In the genomic region with DNA sequence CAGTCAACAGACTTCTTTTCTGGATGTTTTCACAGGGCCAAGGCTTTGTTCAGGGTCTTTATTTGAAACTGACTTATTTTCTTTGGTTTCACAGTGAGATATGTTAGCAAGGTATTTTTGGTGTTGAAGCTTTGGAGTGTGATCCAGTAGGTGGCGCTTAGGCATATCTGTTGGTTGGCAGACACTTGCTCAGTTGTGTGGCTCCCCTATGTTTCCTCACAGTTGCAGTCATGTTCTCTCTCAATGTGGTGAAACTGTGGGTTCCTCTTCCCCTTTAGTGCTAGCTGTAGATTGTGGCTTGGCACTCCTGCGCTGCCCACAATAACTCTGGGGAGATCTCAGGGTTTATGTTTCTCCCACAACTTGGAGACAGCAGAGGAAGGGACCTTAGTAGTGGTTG, we compare ENCODE assay signal across 17 cellular contexts.
DNase-seq lines count a peak whose midpoint lies in the region; ATAC-seq, FAIRE-seq and TF ChIP-seq lines count a peak whose summit lies in the region.
"Had no signal": no experiment of that assay in that cellular context is flagged by ENCODE, and none has a peak within 500 bp of the region (broad histone marks: within the 10 kb centered on the region; RNA-seq: fewer than 3 reads in every experiment).

No MANE protein-coding gene starts in this region.

- POLR2A ChIA-PET in GM12878 (lab: Charles Lee) = no interaction called here

- no peaks in the 10 kb centered on the region for H4K20me1 ChIP-seq in GM12878 (ENCODE audit: control insufficient read depth, insufficient read depth)

- no peak overlapping the region for H3K4me2 ChIP-seq in GM12878 (ENCODE audit: control insufficient read depth, insufficient read depth)

- TF ChIP-seq CTCF in GM12878 (IDR thresholded peaks at IDR 0.05 in 2 of 3, conservative IDR thresholded peaks at IDR 0.05 in 1 of 3; ENCODE audit: control insufficient read depth in 2 of 3, extremely low read depth in 1 of 3, insufficient read depth in 1 of 3, low read depth in 3 of 3, low read length in 3 of 3) (peak in 2 of 3 experiments; percentile 8 to 23; a peak in 1 of 6 replicates), progenitor cell of endocrine pancreas (IDR thresholded peaks at IDR 0.05; ENCODE audit: unreplicated experiment) (peak; percentile 30), upper lobe of left lung (IDR thresholded peaks at IDR 0.05) (no peak)

- RAD21 ChIA-PET in GM12878 (lab: Charles Lee; ENCODE audit: unreplicated experiment) = no interaction called here

- H3K4me1 ChIP-seq in GM12878 (ENCODE audit: control insufficient read depth, insufficient read depth, low read length) (no peaks in the 10 kb centered on the region), upper lobe of left lung (no peaks in the 10 kb centered on the region)
- H3K4me1 ChIP-seq: left ventricle myocardium inferior had no signal

- H3K4me3 Mint-ChIP-seq in progenitor cell of endocrine pancreas (ENCODE audit: low read depth) = no peak overlapping the region
- H3K4me3 Mint-ChIP-seq: activated CD8-positive, alpha-beta T cell treated with anti-CD3 and anti-CD28 coated beads for 36 hours; activated naive CD4-positive, alpha-beta T cell treated with anti-CD3 and anti-CD28 coated beads, Interleukin-2, amount 50 U/mL, for 24 hours had no signal

- WGBS in GM12878 (ENCODE audit: insufficient coverage, insufficient replicate concordance, low lambda C conversion rate, missing lambda C conversion rate) = 0% methylated on average over 2 of the region's 2 CpGs
- 5 to 22% methylated on average over 2 of the region's 2 CpGs for WGBS in upper lobe of left lung, 2 donors

- SMC1A ChIA-PET in GM12878 (lab: Charles Lee; ENCODE audit: uncharacterized antibody, unreplicated experiment) = no interaction called here

- peak in 2 of 3 experiments; percentile 11 to 36 for DNase-seq in NCI-H1417 (lab: John Stamatoyannopoulos, UW)
- no peak for DNase-seq in NCI-H1417 treated with DMSO at 0.1 percent for 48 hours (lab: John Stamatoyannopoulos, UW)
- peak; percentile 18 for DNase-seq in NCI-H1092 (lab: John Stamatoyannopoulos, UW)
- no peak for DNase-seq in GM12878 (ENCODE audit: low read depth, low spot score)
- DNase-seq in progenitor cell of endocrine pancreas (ENCODE audit: low spot score, unreplicated experiment) = no peak
- DNase-seq in activated CD4-positive, alpha-beta T cell treated with anti-CD3 and anti-CD28 coated beads, Interleukin-2, amount 50 U/mL, for 1 hour = no peak
- no peak for DNase-seq in upper lobe of left lung
- DNase-seq: activated CD8-positive, alpha-beta T cell treated with anti-CD3 and anti-CD28 coated beads for 36 hours; cortex of kidney; DMS79; left ventricle myocardium inferior; NCI-H446; stimulated activated naive CD8-positive, alpha-beta T cell treated with anti-CD3 and anti-CD28 coated beads, Interleukin-15, Interleukin-2, amounts not matched to agents 100 U/mL and 50 U/mL, for 24 hours; SW 1271 had no signal

- TF ChIP-seq EP300 in GM12878 (IDR thresholded peaks at IDR 0.05; ENCODE audit: borderline replicate concordance in 1 of 2, control insufficient read depth in 1 of 2, low read depth in 2 of 2, low read length in 2 of 2) = no peak
- TF ChIP-seq EP300 in upper lobe of left lung (IDR thresholded peaks at IDR 0.05) = no peak

- BruUV-seq in GM12878 (replicated peaks; lab: Mats Ljungman, UMichigan) = no TSS peak

- H3K4me1 Mint-ChIP-seq in progenitor cell of endocrine pancreas (ENCODE audit: low read depth) = no peaks in the 10 kb centered on the region
- H3K4me1 Mint-ChIP-seq: activated naive CD4-positive, alpha-beta T cell treated with anti-CD3 and anti-CD28 coated beads, Interleukin-2, amount 50 U/mL, for 24 hours had no signal

- TF ChIP-seq RAD21 in GM12878 (IDR thresholded peaks at IDR 0.05; ENCODE audit: insufficient read depth, low read depth, low read length) = peak; percentile 28; the same call in 1 of the 2 replicates

- H3K27me3 Mint-ChIP-seq in progenitor cell of endocrine pancreas = no peaks in the 10 kb centered on the region
- H3K27me3 Mint-ChIP-seq: activated CD8-positive, alpha-beta T cell treated with anti-CD3 and anti-CD28 coated beads for 36 hours; activated naive CD4-positive, alpha-beta T cell treated with anti-CD3 and anti-CD28 coated beads, Interleukin-2, amount 50 U/mL, for 24 hours had no signal

- no peak overlapping the region for H3K27ac Mint-ChIP-seq in progenitor cell of endocrine pancreas
- H3K27ac Mint-ChIP-seq: activated CD8-positive, alpha-beta T cell treated with anti-CD3 and anti-CD28 coated beads for 36 hours; activated naive CD4-positive, alpha-beta T cell treated with anti-CD3 and anti-CD28 coated beads, Interleukin-2, amount 50 U/mL, for 24 hours had no signal

- H3K27ac ChIP-seq in GM12878 (ENCODE audit: control insufficient read depth, insufficient read depth) (no peak overlapping the region), upper lobe of left lung (no peak overlapping the region)
- H3K27ac ChIP-seq: left ventricle myocardium inferior had no signal

- H3K79me2 ChIP-seq in GM12878 (ENCODE audit: control insufficient read depth, insufficient read depth, low read length) = no peaks in the 10 kb centered on the region

- intact Hi-C loops in GM12878 (cut with micrococcal nuclease; ENCODE audit: unreplicated experiment) = no loop called here

- ATAC-seq in GM12878 (no peak), HG02885 (IDR thresholded peaks at IDR 0.05; ENCODE audit: poor library complexity, unreplicated experiment) (no peak), upper lobe of left lung (ENCODE audit: low FRiP score in 2 of 2) (no peak)
- ATAC-seq: activated CD8-positive, alpha-beta T cell treated with anti-CD3 and anti-CD28 coated beads for 36 hours; stimulated activated naive CD8-positive, alpha-beta T cell treated with anti-CD3 and anti-CD28 coated beads, Interleukin-15, Interleukin-2, amounts not matched to agents 100 U/mL and 50 U/mL, for 24 hours had no signal

- TF ChIP-seq POLR2A in GM12878 (IDR thresholded peaks at IDR 0.05; ENCODE audit: low read depth, low read length) = no peak
- no peak for TF ChIP-seq POLR2A in upper lobe of left lung (IDR thresholded peaks at IDR 0.05)

- H3K36me3 ChIP-seq in GM12878 (ENCODE audit: control insufficient read depth in 2 of 2, insufficient read depth in 2 of 2, low read length in 1 of 2) (no peaks in the 10 kb centered on the region), upper lobe of left lung (no peaks in the 10 kb centered on the region)
- H3K36me3 ChIP-seq: left ventricle myocardium inferior had no signal

- H3K9me3 Mint-ChIP-seq in progenitor cell of endocrine pancreas (ENCODE audit: low read depth) = peaks cover 43% of the 10 kb centered on the region
- H3K9me3 Mint-ChIP-seq: activated CD8-positive, alpha-beta T cell treated with anti-CD3 and anti-CD28 coated beads for 36 hours; activated naive CD4-positive, alpha-beta T cell treated with anti-CD3 and anti-CD28 coated beads, Interleukin-2, amount 50 U/mL, for 24 hours had no signal

- CTCF ChIA-PET in GM12878 (lab: Yijun Ruan, JAX) = interaction anchor here (0.6 kb wide), 1 partner anchor 79 kb away, joined by 3 read pairs; no protein-coding TSS in a partner anchor

- no peak overlapping the region for H3K9ac ChIP-seq in GM12878 (ENCODE audit: control insufficient read depth, insufficient read depth, low read length)

- in situ Hi-C loops in GM12878 (cut with MboI) = no loop called here

- no peak overlapping the region for H2AFZ ChIP-seq in GM12878 (ENCODE audit: control insufficient read depth, low read depth, low read length)

- H3K4me3 ChIP-seq in GM12878 (no peak overlapping the region), upper lobe of left lung (no peak overlapping the region)
- H3K4me3 ChIP-seq: left ventricle myocardium inferior had no signal

- peaks cover 2% of the 10 kb centered on the region for H3K36me3 Mint-ChIP-seq in progenitor cell of endocrine pancreas (ENCODE audit: insufficient read depth)
- H3K36me3 Mint-ChIP-seq: activated naive CD4-positive, alpha-beta T cell treated with anti-CD3 and anti-CD28 coated beads, Interleukin-2, amount 50 U/mL, for 24 hours had no signal

- H3K9me3 ChIP-seq in GM12878 (replicated peaks; ENCODE audit: control insufficient read depth, insufficient read depth, low read length) = no peaks in the 10 kb centered on the region
- no peaks in the 10 kb centered on the region for H3K9me3 ChIP-seq in upper lobe of left lung
- H3K9me3 ChIP-seq: left ventricle myocardium inferior had no signal

- H3K27me3 ChIP-seq in GM12878 (replicated peaks in 1 of 2; ENCODE audit: control insufficient read depth in 2 of 2, insufficient read depth in 2 of 2, low read length in 1 of 2) = no peaks in the 10 kb centered on the region
- H3K27me3 ChIP-seq in upper lobe of left lung = no peaks in the 10 kb centered on the region

- FAIRE-seq in GM12878 (lab: Jason Lieb, UNC) = no peak
- FAIRE-seq: HTR-8/SVneo had no signal

TF ChIP-seq in GM12878, 131 proteins besides CTCF, POLR2A, EP300 and RAD21 (continues in another document):
- TF ChIP-seq, protein P1, sequence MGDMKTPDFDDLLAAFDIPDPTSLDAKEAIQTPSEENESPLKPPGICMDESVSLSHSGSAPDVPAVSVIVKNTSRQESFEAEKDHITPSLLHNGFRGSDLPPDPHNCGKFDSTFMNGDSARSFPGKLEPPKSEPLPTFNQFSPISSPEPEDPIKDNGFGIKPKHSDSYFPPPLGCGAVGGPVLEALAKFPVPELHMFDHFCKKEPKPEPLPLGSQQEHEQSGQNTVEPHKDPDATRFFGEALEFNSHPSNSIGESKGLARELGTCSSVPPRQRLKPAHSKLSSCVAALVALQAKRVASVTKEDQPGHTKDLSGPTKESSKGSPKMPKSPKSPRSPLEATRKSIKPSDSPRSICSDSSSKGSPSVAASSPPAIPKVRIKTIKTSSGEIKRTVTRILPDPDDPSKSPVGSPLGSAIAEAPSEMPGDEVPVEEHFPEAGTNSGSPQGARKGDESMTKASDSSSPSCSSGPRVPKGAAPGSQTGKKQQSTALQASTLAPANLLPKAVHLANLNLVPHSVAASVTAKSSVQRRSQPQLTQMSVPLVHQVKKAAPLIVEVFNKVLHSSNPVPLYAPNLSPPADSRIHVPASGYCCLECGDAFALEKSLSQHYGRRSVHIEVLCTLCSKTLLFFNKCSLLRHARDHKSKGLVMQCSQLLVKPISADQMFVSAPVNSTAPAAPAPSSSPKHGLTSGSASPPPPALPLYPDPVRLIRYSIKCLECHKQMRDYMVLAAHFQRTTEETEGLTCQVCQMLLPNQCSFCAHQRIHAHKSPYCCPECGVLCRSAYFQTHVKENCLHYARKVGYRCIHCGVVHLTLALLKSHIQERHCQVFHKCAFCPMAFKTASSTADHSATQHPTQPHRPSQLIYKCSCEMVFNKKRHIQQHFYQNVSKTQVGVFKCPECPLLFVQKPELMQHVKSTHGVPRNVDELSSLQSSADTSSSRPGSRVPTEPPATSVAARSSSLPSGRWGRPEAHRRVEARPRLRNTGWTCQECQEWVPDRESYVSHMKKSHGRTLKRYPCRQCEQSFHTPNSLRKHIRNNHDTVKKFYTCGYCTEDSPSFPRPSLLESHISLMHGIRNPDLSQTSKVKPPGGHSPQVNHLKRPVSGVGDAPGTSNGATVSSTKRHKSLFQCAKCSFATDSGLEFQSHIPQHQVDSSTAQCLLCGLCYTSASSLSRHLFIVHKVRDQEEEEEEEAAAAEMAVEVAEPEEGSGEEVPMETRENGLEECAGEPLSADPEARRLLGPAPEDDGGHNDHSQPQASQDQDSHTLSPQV (IDR thresholded peaks at IDR 0.05) = no peak
- no peak for TF ChIP-seq CHD4 (IDR thresholded peaks at IDR 0.05)
- TF ChIP-seq GABPA (IDR thresholded peaks at IDR 0.05; ENCODE audit: low read depth) = no peak

Comparison
In these comparisons a context has a peak if more than half of its experiments do, and no peak if none do; other contexts are left out.
1. DNase-seq: peak in NCI-H1417 (2 of 3) and NCI-H1092 (single experiment); none in NCI-H1417 treated with DMSO at 0.1 percent for 48 hours (single experiment), GM12878 (single experiment), progenitor cell of endocrine pancreas (single experiment), activated CD4-positive, alpha-beta T cell treated with anti-CD3 and anti-CD28 coated beads, Interleukin-2, amount 50 U/mL, for 1 hour (single experiment) and upper lobe of left lung (0 of 2).
2. CTCF ChIP-seq: peak in GM12878 (2 of 3) and progenitor cell of endocrine pancreas (single experiment); none in upper lobe of left lung (0 of 6).